9 cellular contexts compared by ENCODE assay signal in genomic region chr6:97497713-97498331, GRCh38.
DNase-seq lines count a peak whose midpoint lies in the region; ATAC-seq, FAIRE-seq and TF ChIP-seq lines count a peak whose summit lies in the region.
"Had no signal": no experiment of that assay in that cellular context is flagged by ENCODE, and none has a peak within 500 bp of the region (broad histone marks: within the 10 kb centered on the region; RNA-seq: fewer than 3 reads in every experiment).

No MANE protein-coding gene starts in this region.

- H2BK5ac ChIP-seq in H9 (ENCODE audit: insufficient read length, low read length) = no peak overlapping the region

- no peaks in the 10 kb centered on the region for H3K79me1 ChIP-seq in H9 (ENCODE audit: insufficient read depth, low read depth, low read length, poor library complexity, severe bottlenecking)

- no peak overlapping the region for H3K27ac Mint-ChIP-seq in H9

- H3K27ac ChIP-seq in H9 (ENCODE audit: insufficient read length, low read depth, low read length) (no peak overlapping the region), upper lobe of left lung (no peak overlapping the region)
- H3K27ac ChIP-seq: neutrophil had no signal

- no peak overlapping the region for H3K23ac ChIP-seq in H9 (ENCODE audit: insufficient read length, low read depth, low read length)

- H2AFZ ChIP-seq in H9 (ENCODE audit: low read length) = no peak overlapping the region

- DNase-seq in GM06990 (ENCODE audit: extremely low read depth, insufficient read length) (no peak), H9 (peak; percentile 60), RCC 7860 (ENCODE audit: low spot score) (peak; percentile 43), activated T-helper 1 cell treated with Interleukin-2 at 50 U/mL for 16 hours (ENCODE audit: low read depth) (peak; percentile 21), fibroblast of the conjunctiva (ENCODE audit: low read depth) (peak; percentile 64), nucleus accumbens (lab: John Stamatoyannopoulos, UW) (peak in 53 of 56 donors; percentile 1 to 85 (median 48)), upper lobe of left lung (peak in 1 of 2 donors; percentile 50)

- H3K9me3 Mint-ChIP-seq in H9 = no peaks in the 10 kb centered on the region

- H3K4ac ChIP-seq in H9 (ENCODE audit: low read depth, low read length) = no peak overlapping the region

- no peak overlapping the region for H2AK5ac ChIP-seq in H9 (ENCODE audit: insufficient read length, low read length)

- no CpG with 5 or more reads among the region's 4 CpGs for WGBS in H9 (ENCODE audit: extremely low coverage, insufficient read length, low lambda C conversion rate)
- 39 to 44% methylated on average over 4 of the region's 4 CpGs for WGBS in upper lobe of left lung, 2 donors

- no peak overlapping the region for H2BK120ac ChIP-seq in H9 (ENCODE audit: low read depth, low read length, poor library complexity, severe bottlenecking)

- no peak overlapping the region for H3K14ac ChIP-seq in H9 (ENCODE audit: insufficient read depth, low read length)

- no peak overlapping the region for H3K4me3 Mint-ChIP-seq in H9

- no peak overlapping the region for H3K9ac ChIP-seq in H9 (ENCODE audit: extremely low read depth, insufficient read length, low read length)

- no peak overlapping the region for H3T11ph ChIP-seq in H9 (ENCODE audit: low read length)

- no peak overlapping the region for H2BK20ac ChIP-seq in H9 (ENCODE audit: low read depth, low read length, poor library complexity, severe bottlenecking)

- ATAC-seq in upper lobe of left lung (ENCODE audit: low FRiP score in 2 of 2) = peak in 1 of 2 donors; percentile 87

- no peak overlapping the region for H3K4me2 ChIP-seq in H9 (ENCODE audit: insufficient read depth, insufficient read length, low read length)

- H2BK15ac ChIP-seq in H9 (ENCODE audit: low read depth, low read length) = no peak overlapping the region

- H3K9me3 ChIP-seq in H9 (ENCODE audit: control insufficient read depth, low read depth, low read length) (no peaks in the 10 kb centered on the region), upper lobe of left lung (no peaks in the 10 kb centered on the region)
- H3K9me3 ChIP-seq: neutrophil had no signal

- no peaks in the 10 kb centered on the region for H3K4me1 ChIP-seq in H9 (ENCODE audit: insufficient read depth, low read length)
- H3K4me1 ChIP-seq in upper lobe of left lung = no peaks in the 10 kb centered on the region

- no peaks in the 10 kb centered on the region for H3K36me3 Mint-ChIP-seq in H9 (ENCODE audit: insufficient read depth in 1 of 3, low read depth in 3 of 3)

- no peaks in the 10 kb centered on the region; a peak in 1 of 4 replicates for H3K4me1 Mint-ChIP-seq in H9

- no peak for TF ChIP-seq POLR2A in upper lobe of left lung (IDR thresholded peaks at IDR 0.05)

- no peaks in the 10 kb centered on the region for H3K27me3 Mint-ChIP-seq in H9 (ENCODE audit: low read depth)

- no peaks in the 10 kb centered on the region for H3K36me3 ChIP-seq in GM06990 (ENCODE audit: control insufficient read depth, insufficient read depth, low read length)
- H3K36me3 ChIP-seq in upper lobe of left lung = no peaks in the 10 kb centered on the region
- H3K36me3 ChIP-seq: neutrophil had no signal

- H4K5ac ChIP-seq in H9 (ENCODE audit: insufficient read length, low read depth, low read length) = no peak overlapping the region

- peak; percentile 89 for TF ChIP-seq CTCF in GM06990 (IDR thresholded peaks at IDR 0.05; ENCODE audit: insufficient read depth, low read length, poor library complexity, severe bottlenecking)
- TF ChIP-seq CTCF in H9 (conservative IDR thresholded peaks at IDR 0.05) = peak; percentile 96
- TF ChIP-seq CTCF in LNCAP (IDR thresholded peaks at IDR 0.05) = peak; percentile 94
- TF ChIP-seq CTCF in upper lobe of left lung (IDR thresholded peaks at IDR 0.05) = peak in 5 of 6 experiments; percentile 59 to 75 (median 64)

- H4K91ac ChIP-seq in H9 (ENCODE audit: insufficient read length, low read depth, low read length) = no peak overlapping the region

- no peak overlapping the region for H4K8ac ChIP-seq in H9 (replicated peaks; ENCODE audit: insufficient read length, low read depth, low read length)

- no peak for TF ChIP-seq EP300 in upper lobe of left lung (IDR thresholded peaks at IDR 0.05)

- no peak overlapping the region for H2BK12ac ChIP-seq in H9 (ENCODE audit: insufficient read length, low read depth, low read length)

- H3K4me3 ChIP-seq in GM06990 (replicated peaks; ENCODE audit: low read depth, low read length) (no peak overlapping the region), upper lobe of left lung (no peak overlapping the region)

- H3K56ac ChIP-seq in H9 (ENCODE audit: insufficient read length, low read depth, low read length) = no peak overlapping the region

- no peaks in the 10 kb centered on the region for H4K20me1 ChIP-seq in H9 (ENCODE audit: control insufficient read depth, insufficient read depth, insufficient read length)

- FAIRE-seq in RCC 7860 (lab: Jason Lieb, UNC) = peak; percentile 31

- H3K27me3 ChIP-seq in GM06990 (replicated peaks; ENCODE audit: control insufficient read depth, insufficient read depth, low read length) (no peaks in the 10 kb centered on the region), H9 (ENCODE audit: insufficient read depth, low read length) (no peaks in the 10 kb centered on the region), upper lobe of left lung (no peaks in the 10 kb centered on the region)

- H3K23me2 ChIP-seq in H9 (ENCODE audit: insufficient read length, low read depth, low read length, poor library complexity, severe bottlenecking) = no peaks in the 10 kb centered on the region

- H3K79me2 ChIP-seq in H9 (ENCODE audit: insufficient read depth, low read length) = no peaks in the 10 kb centered on the region

- no peak overlapping the region for H3K18ac ChIP-seq in H9 (ENCODE audit: insufficient read length, low read depth, low read length)
